Comparison of ENCODE assay signal across 23 cellular contexts in genomic region chr17:81144423-81144781, GRCh38.
"Had no signal": no experiment of that assay in that cellular context is flagged by ENCODE, and none has a peak within 500 bp of the region (broad histone marks: within the 10 kb centered on the region; RNA-seq: fewer than 3 reads in every experiment).

No MANE protein-coding gene starts in this region.

- H3K9me3 ChIP-seq: esophagus muscularis mucosa, lower lobe of right lung, right atrium auricular region, thoracic aorta, tibial nerve, upper lobe of left lung had no signal

- H3K4me1 ChIP-seq: parathyroid adenoma had no signal

- ATAC-seq: left ventricle myocardium superior; natural killer cell; stimulated activated naive CD8-positive, alpha-beta T cell treated with anti-CD3 and anti-CD28 coated beads, Interleukin-15, amount 100 ng/mL, for 72 hours had no signal

- H3K27me3 ChIP-seq: esophagus muscularis mucosa, right atrium auricular region, tibial nerve, upper lobe of left lung had no signal

- H3K4me3 ChIP-seq: coronary artery, esophagus muscularis mucosa, lower lobe of right lung, right atrium auricular region, smooth muscle cell, thoracic aorta, tibial nerve, upper lobe of left lung had no signal

- H3K36me3 ChIP-seq: esophagus muscularis mucosa, lower lobe of right lung, right atrium auricular region, thoracic aorta, tibial nerve, upper lobe of left lung had no signal

- H3K27ac ChIP-seq: coronary artery, esophagus muscularis mucosa, lower lobe of right lung, parathyroid adenoma, right atrium auricular region, thoracic aorta, upper lobe of left lung had no signal

- DNase-seq: effector CD8-positive, alpha-beta T cell; endodermal cell; foreskin melanocyte; immature natural killer cell; islet precursor cell; kidney glomerular epithelial cell; left ventricle myocardium superior; lower lobe of right lung; natural killer cell; stimulated activated CD4-positive, alpha-beta T cell treated with anti-CD3 and anti-CD28 coated beads, Interleukin-12 subunit alpha, Interleukin-12 subunit beta, amount 100 ng/mL, for 4 hours; stimulated activated CD4-positive, alpha-beta T cell treated with anti-CD3 and anti-CD28 coated beads, Interleukin-1b, Interleukin-23, amount 100 ng/mL, for 48 hours; stimulated activated CD4-positive, alpha-beta T cell treated with anti-CD3 and anti-CD28 coated beads, Interleukin-4, amount 100 ng/mL, for 1 hour; stimulated activated CD8-positive, alpha-beta memory T cell treated with anti-CD3 and anti-CD28 coated beads, Interleukin-4, amount 100 ng/mL, for 48 hours; stimulated activated naive CD4-positive, alpha-beta T cell; stimulated activated naive CD8-positive, alpha-beta T cell treated with anti-CD3 and anti-CD28 coated beads, Interleukin-15, amount 100 ng/mL, for 72 hours had no signal
